1 cellular context compared by ENCODE assay signal in the genomic region with DNA sequence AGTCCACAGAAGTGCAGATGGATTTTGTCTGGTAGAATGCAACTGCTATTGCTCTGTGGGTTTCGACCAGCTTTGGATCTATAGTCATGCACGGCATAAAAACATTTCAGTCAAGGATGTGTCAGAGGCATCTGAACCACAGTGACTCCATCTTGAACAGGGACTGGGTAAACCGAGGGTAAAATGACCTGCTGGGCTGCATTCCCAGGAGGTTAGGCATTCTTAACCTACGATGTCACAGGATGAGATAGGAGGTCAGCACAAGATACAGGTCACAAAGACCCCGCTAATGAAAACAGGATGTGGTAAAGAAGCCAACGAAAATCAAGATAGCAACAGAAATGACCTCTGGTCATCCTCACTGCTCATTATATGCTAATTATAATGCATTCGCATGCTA.
TF ChIP-seq lines count a peak whose summit lies in the region.

No MANE protein-coding gene starts in this region.

TF ChIP-seq in K562, 482 proteins besides CTCF, POLR2A, EP300 and RAD21 (continued from another document and continues in another):
- TF ChIP-seq MYC (IDR thresholded peaks at IDR 0.05; ENCODE audit: low read depth, low read length) (no peak), MYC (CRISPR knock-in tag; IDR thresholded peaks at IDR 0.05; ENCODE audit: borderline replicate concordance, low read depth) (peak; percentile 77; the same call in 1 of the 2 replicates), MED1 (CRISPR knock-in tag; IDR thresholded peaks at IDR 0.05; ENCODE audit: borderline replicate concordance) (no peak), CC2D1A (IDR thresholded peaks at IDR 0.05) (no peak), HIVEP1 (CRISPR knock-in tag; IDR thresholded peaks at IDR 0.05) (peak; percentile 98), MYNN (IDR thresholded peaks at IDR 0.05) (no peak), MYNN (CRISPR knock-in tag; IDR thresholded peaks at IDR 0.05) (no peak), C11orf30 (IDR thresholded peaks at IDR 0.05; ENCODE audit: low read depth) (no peak), ZNF324 (CRISPR knock-in tag; IDR thresholded peaks at IDR 0.05) (peak; percentile 88), KLF6 (CRISPR knock-in tag; IDR thresholded peaks at IDR 0.05; ENCODE audit: borderline replicate concordance) (peak; percentile 99), ZNF445 (CRISPR knock-in tag; IDR thresholded peaks at IDR 0.05; ENCODE audit: low read depth) (peak; percentile 92), NFXL1 (CRISPR knock-in tag; IDR thresholded peaks at IDR 0.05) (peak; percentile 86), FOXM1 (IDR thresholded peaks at IDR 0.05; ENCODE audit: low read depth) (no peak), FOXM1 (CRISPR knock-in tag; IDR thresholded peaks at IDR 0.05; ENCODE audit: low read depth) (no peak), ZNF644 (tag; IDR thresholded peaks at IDR 0.05; ENCODE audit: low read depth) (peak; percentile 86), NRF1 (conservative IDR thresholded peaks at IDR 0.05 in 1 of 2, IDR thresholded peaks at IDR 0.05 in 1 of 2) (no peak), RBM17 (IDR thresholded peaks at IDR 0.05; ENCODE audit: borderline replicate concordance, low read depth, low read length) (no peak), ZEB2 (IDR thresholded peaks at IDR 0.05) (no peak), BACH1 (tag; IDR thresholded peaks at IDR 0.05) (peak; percentile 75; the same call in 1 of the 2 replicates), ZNF717 (CRISPR knock-in tag; IDR thresholded peaks at IDR 0.05) (no peak), HDAC3 (IDR thresholded peaks at IDR 0.05; ENCODE audit: borderline replicate concordance, partially characterized antibody) (no peak), XRCC3 (IDR thresholded peaks at IDR 0.05) (no peak), ZNF184 (CRISPR knock-in tag; IDR thresholded peaks at IDR 0.05) (no peak), HNRNPH1 (optimal IDR thresholded peaks at IDR 0.05; ENCODE audit: low read depth, low read length) (no peak), FOSL1 (tag; conservative IDR thresholded peaks at IDR 0.05) (no peak), ZNF584 (CRISPR knock-in tag; IDR thresholded peaks at IDR 0.05; ENCODE audit: low read depth) (peak; percentile 95), ETV1 (tag; conservative IDR thresholded peaks at IDR 0.05; ENCODE audit: low read depth) (peak; percentile 48), NR3C1 (CRISPR knock-in tag; IDR thresholded peaks at IDR 0.05) (no peak), CEBPB (tag; IDR thresholded peaks at IDR 0.05) (no peak)
- TF ChIP-seq, protein P1, sequence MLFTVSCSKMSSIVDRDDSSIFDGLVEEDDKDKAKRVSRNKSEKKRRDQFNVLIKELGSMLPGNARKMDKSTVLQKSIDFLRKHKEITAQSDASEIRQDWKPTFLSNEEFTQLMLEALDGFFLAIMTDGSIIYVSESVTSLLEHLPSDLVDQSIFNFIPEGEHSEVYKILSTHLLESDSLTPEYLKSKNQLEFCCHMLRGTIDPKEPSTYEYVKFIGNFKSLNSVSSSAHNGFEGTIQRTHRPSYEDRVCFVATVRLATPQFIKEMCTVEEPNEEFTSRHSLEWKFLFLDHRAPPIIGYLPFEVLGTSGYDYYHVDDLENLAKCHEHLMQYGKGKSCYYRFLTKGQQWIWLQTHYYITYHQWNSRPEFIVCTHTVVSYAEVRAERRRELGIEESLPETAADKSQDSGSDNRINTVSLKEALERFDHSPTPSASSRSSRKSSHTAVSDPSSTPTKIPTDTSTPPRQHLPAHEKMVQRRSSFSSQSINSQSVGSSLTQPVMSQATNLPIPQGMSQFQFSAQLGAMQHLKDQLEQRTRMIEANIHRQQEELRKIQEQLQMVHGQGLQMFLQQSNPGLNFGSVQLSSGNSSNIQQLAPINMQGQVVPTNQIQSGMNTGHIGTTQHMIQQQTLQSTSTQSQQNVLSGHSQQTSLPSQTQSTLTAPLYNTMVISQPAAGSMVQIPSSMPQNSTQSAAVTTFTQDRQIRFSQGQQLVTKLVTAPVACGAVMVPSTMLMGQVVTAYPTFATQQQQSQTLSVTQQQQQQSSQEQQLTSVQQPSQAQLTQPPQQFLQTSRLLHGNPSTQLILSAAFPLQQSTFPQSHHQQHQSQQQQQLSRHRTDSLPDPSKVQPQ (CRISPR knock-in tag; IDR thresholded peaks at IDR 0.05; ENCODE audit: borderline replicate concordance), result peak; percentile 81; the same call in 1 of the 2 replicates
- TF ChIP-seq, protein P2, sequence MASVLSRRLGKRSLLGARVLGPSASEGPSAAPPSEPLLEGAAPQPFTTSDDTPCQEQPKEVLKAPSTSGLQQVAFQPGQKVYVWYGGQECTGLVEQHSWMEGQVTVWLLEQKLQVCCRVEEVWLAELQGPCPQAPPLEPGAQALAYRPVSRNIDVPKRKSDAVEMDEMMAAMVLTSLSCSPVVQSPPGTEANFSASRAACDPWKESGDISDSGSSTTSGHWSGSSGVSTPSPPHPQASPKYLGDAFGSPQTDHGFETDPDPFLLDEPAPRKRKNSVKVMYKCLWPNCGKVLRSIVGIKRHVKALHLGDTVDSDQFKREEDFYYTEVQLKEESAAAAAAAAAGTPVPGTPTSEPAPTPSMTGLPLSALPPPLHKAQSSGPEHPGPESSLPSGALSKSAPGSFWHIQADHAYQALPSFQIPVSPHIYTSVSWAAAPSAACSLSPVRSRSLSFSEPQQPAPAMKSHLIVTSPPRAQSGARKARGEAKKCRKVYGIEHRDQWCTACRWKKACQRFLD (CRISPR knock-in tag; IDR thresholded peaks at IDR 0.05), result peak; percentile 96
- TF ChIP-seq, protein P3, sequence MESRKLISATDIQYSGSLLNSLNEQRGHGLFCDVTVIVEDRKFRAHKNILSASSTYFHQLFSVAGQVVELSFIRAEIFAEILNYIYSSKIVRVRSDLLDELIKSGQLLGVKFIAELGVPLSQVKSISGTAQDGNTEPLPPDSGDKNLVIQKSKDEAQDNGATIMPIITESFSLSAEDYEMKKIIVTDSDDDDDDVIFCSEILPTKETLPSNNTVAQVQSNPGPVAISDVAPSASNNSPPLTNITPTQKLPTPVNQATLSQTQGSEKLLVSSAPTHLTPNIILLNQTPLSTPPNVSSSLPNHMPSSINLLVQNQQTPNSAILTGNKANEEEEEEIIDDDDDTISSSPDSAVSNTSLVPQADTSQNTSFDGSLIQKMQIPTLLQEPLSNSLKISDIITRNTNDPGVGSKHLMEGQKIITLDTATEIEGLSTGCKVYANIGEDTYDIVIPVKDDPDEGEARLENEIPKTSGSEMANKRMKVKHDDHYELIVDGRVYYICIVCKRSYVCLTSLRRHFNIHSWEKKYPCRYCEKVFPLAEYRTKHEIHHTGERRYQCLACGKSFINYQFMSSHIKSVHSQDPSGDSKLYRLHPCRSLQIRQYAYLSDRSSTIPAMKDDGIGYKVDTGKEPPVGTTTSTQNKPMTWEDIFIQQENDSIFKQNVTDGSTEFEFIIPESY (CRISPR knock-in tag; IDR thresholded peaks at IDR 0.05), result no peak
- TF ChIP-seq, protein P4, sequence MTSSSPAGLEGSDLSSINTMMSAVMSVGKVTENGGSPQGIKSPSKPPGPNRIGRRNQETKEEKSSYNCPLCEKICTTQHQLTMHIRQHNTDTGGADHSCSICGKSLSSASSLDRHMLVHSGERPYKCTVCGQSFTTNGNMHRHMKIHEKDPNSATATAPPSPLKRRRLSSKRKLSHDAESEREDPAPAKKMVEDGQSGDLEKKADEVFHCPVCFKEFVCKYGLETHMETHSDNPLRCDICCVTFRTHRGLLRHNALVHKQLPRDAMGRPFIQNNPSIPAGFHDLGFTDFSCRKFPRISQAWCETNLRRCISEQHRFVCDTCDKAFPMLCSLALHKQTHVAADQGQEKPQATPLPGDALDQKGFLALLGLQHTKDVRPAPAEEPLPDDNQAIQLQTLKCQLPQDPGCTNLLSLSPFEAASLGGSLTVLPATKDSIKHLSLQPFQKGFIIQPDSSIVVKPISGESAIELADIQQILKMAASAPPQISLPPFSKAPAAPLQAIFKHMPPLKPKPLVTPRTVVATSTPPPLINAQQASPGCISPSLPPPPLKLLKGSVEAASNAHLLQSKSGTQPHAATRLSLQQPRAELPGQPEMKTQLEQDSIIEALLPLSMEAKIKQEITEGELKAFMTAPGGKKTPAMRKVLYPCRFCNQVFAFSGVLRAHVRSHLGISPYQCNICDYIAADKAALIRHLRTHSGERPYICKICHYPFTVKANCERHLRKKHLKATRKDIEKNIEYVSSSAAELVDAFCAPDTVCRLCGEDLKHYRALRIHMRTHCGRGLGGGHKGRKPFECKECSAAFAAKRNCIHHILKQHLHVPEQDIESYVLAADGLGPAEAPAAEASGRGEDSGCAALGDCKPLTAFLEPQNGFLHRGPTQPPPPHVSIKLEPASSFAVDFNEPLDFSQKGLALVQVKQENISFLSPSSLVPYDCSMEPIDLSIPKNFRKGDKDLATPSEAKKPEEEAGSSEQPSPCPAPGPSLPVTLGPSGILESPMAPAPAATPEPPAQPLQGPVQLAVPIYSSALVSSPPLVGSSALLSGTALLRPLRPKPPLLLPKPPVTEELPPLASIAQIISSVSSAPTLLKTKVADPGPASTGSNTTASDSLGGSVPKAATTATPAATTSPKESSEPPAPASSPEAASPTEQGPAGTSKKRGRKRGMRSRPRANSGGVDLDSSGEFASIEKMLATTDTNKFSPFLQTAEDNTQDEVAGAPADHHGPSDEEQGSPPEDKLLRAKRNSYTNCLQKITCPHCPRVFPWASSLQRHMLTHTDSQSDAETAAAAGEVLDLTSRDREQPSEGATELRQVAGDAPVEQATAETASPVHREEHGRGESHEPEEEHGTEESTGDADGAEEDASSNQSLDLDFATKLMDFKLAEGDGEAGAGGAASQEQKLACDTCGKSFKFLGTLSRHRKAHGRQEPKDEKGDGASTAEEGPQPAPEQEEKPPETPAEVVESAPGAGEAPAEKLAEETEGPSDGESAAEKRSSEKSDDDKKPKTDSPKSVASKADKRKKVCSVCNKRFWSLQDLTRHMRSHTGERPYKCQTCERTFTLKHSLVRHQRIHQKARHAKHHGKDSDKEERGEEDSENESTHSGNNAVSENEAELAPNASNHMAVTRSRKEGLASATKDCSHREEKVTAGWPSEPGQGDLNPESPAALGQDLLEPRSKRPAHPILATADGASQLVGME (CRISPR knock-in tag; IDR thresholded peaks at IDR 0.05), result peak; percentile 99
- TF ChIP-seq, protein P5, sequence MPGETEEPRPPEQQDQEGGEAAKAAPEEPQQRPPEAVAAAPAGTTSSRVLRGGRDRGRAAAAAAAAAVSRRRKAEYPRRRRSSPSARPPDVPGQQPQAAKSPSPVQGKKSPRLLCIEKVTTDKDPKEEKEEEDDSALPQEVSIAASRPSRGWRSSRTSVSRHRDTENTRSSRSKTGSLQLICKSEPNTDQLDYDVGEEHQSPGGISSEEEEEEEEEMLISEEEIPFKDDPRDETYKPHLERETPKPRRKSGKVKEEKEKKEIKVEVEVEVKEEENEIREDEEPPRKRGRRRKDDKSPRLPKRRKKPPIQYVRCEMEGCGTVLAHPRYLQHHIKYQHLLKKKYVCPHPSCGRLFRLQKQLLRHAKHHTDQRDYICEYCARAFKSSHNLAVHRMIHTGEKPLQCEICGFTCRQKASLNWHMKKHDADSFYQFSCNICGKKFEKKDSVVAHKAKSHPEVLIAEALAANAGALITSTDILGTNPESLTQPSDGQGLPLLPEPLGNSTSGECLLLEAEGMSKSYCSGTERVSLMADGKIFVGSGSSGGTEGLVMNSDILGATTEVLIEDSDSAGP (CRISPR knock-in tag; IDR thresholded peaks at IDR 0.05), result no peak
- TF ChIP-seq, protein P6, sequence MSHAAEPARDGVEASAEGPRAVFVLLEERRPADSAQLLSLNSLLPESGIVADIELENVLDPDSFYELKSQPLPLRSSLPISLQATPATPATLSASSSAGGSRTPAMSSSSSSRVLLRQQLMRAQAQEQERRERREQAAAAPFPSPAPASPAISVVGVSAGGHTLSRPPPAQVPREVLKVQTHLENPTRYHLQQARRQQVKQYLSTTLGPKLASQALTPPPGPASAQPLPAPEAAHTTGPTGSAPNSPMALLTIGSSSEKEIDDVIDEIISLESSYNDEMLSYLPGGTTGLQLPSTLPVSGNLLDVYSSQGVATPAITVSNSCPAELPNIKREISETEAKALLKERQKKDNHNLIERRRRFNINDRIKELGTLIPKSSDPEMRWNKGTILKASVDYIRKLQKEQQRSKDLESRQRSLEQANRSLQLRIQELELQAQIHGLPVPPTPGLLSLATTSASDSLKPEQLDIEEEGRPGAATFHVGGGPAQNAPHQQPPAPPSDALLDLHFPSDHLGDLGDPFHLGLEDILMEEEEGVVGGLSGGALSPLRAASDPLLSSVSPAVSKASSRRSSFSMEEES (CRISPR knock-in tag; IDR thresholded peaks at IDR 0.05), result peak; percentile 52
- TF ChIP-seq, protein P7, sequence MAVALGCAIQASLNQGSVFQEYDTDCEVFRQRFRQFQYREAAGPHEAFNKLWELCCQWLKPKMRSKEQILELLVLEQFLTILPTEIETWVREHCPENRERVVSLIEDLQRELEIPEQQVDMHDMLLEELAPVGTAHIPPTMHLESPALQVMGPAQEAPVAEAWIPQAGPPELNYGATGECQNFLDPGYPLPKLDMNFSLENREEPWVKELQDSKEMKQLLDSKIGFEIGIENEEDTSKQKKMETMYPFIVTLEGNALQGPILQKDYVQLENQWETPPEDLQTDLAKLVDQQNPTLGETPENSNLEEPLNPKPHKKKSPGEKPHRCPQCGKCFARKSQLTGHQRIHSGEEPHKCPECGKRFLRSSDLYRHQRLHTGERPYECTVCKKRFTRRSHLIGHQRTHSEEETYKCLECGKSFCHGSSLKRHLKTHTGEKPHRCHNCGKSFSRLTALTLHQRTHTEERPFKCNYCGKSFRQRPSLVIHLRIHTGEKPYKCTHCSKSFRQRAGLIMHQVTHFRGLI (CRISPR knock-in tag; IDR thresholded peaks at IDR 0.05), result peak; percentile 99
- TF ChIP-seq, protein P8, sequence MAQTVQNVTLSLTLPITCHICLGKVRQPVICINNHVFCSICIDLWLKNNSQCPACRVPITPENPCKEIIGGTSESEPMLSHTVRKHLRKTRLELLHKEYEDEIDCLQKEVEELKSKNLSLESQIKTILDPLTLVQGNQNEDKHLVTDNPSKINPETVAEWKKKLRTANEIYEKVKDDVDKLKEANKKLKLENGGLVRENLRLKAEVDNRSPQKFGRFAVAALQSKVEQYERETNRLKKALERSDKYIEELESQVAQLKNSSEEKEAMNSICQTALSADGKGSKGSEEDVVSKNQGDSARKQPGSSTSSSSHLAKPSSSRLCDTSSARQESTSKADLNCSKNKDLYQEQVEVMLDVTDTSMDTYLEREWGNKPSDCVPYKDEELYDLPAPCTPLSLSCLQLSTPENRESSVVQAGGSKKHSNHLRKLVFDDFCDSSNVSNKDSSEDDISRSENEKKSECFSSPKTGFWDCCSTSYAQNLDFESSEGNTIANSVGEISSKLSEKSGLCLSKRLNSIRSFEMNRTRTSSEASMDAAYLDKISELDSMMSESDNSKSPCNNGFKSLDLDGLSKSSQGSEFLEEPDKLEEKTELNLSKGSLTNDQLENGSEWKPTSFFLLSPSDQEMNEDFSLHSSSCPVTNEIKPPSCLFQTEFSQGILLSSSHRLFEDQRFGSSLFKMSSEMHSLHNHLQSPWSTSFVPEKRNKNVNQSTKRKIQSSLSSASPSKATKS (CRISPR knock-in tag; IDR thresholded peaks at IDR 0.05), result peak; percentile 49; the same call in 1 of the 2 replicates
- TF ChIP-seq, protein P9, sequence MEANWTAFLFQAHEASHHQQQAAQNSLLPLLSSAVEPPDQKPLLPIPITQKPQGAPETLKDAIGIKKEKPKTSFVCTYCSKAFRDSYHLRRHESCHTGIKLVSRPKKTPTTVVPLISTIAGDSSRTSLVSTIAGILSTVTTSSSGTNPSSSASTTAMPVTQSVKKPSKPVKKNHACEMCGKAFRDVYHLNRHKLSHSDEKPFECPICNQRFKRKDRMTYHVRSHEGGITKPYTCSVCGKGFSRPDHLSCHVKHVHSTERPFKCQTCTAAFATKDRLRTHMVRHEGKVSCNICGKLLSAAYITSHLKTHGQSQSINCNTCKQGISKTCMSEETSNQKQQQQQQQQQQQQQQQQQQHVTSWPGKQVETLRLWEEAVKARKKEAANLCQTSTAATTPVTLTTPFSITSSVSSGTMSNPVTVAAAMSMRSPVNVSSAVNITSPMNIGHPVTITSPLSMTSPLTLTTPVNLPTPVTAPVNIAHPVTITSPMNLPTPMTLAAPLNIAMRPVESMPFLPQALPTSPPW (CRISPR knock-in tag; IDR thresholded peaks at IDR 0.05), result peak; percentile 57; the same call in 1 of the 2 replicates
